In the genomic region with DNA sequence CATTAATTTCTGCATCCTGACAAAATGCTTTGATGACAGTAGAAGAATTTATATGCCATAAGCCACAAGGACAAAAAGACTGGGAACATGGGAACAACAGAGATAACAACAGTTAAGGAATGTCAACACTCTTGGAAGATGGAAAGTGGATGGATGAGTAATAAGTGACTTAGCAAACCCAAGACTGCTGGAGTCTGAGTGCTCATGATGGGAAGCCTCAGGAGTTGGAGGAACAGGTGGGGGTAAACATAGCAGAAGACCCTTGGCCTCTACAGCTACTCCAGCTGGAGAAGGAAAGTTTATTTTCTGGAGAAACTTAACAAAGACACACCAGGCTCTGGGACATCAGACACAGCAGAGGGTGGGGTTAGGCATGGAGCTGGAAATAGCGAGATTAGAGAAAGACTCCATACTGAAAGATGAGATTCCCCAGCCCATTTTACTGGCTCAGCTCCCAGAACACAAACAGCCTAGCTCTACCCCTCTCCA, we compare ENCODE assay signal across 16 cellular contexts. TPM values are rescaled to one million over a fixed set of nuclear protein-coding genes. Genes with fewer than 3 reads are reported as not detected.
DNase-seq lines count a peak whose midpoint lies in the region; ATAC-seq and TF ChIP-seq lines count a peak whose summit lies in the region.
"Had no signal": no experiment of that assay in that cellular context is flagged by ENCODE, and none has a peak within 500 bp of the region (broad histone marks: within the 10 kb centered on the region; RNA-seq: fewer than 3 reads in every experiment).

No MANE protein-coding gene starts in this region.

- H3K27ac Mint-ChIP-seq in mesothelial cell of epicardium = peak overlapping the region; percentile 31
- no peak overlapping the region for H3K27ac Mint-ChIP-seq in activated CD4-positive, alpha-beta memory T cell treated with anti-CD3 and anti-CD28 coated beads for 36 hours
- H3K27ac Mint-ChIP-seq: activated naive CD4-positive, alpha-beta T cell treated with anti-CD3 and anti-CD28 coated beads, Interleukin-2, amount 50 U/mL, for 72 hours had no signal

- no peaks in the 10 kb centered on the region for H3K9me3 Mint-ChIP-seq in mesothelial cell of epicardium
- H3K9me3 Mint-ChIP-seq in activated CD4-positive, alpha-beta memory T cell treated with anti-CD3 and anti-CD28 coated beads for 36 hours = no peaks in the 10 kb centered on the region
- H3K9me3 Mint-ChIP-seq: activated naive CD4-positive, alpha-beta T cell treated with anti-CD3 and anti-CD28 coated beads, Interleukin-2, amount 50 U/mL, for 72 hours; neural crest cell had no signal

- intact Hi-C loops in activated CD4-positive, alpha-beta memory T cell treated with anti-CD3 and anti-CD28 coated beads for 36 hours (cut with micrococcal nuclease) = no loop called here

- POLR2A ChIA-PET in activated CD4-positive, alpha-beta memory T cell treated with anti-CD3 and anti-CD28 coated beads for 36 hours (lab: Charles Lee) = no interaction called here

- ATAC-seq in GM21529 (IDR thresholded peaks at IDR 0.05; ENCODE audit: unreplicated experiment) = no peak
- ATAC-seq in HG02970 (IDR thresholded peaks at IDR 0.05; ENCODE audit: low FRiP score, unreplicated experiment) = no peak
- ATAC-seq: activated naive CD4-positive, alpha-beta T cell treated with anti-CD3 and anti-CD28 coated beads, Interleukin-2, amount 50 U/mL, for 72 hours; gastrocnemius medialis had no signal

- DNase-seq in Daoy (ENCODE audit: low read depth) (peak; percentile 74), LoVo (ENCODE audit: low spot score) (peak; percentile 54), erythroblast (lab: John Stamatoyannopoulos, UW) (peak; percentile 70 to 79), mesothelial cell of epicardium (ENCODE audit: low spot score in 2 of 2, unreplicated experiment in 2 of 2) (no peak)
- DNase-seq in activated CD4-positive, alpha-beta memory T cell treated with anti-CD3 and anti-CD28 coated beads for 36 hours = no peak
- DNase-seq: activated CD8-positive, alpha-beta memory T cell treated with anti-CD3 and anti-CD28 coated beads, Interleukin-2, amount 50 U/mL, for 4 hours; gastrocnemius medialis; NCI-H1930; WERI-Rb-1 had no signal

- H3K4me3 Mint-ChIP-seq in mesothelial cell of epicardium = no peak overlapping the region
- H3K4me3 Mint-ChIP-seq in activated CD4-positive, alpha-beta memory T cell treated with anti-CD3 and anti-CD28 coated beads for 36 hours = no peak overlapping the region
- H3K4me3 Mint-ChIP-seq: neural crest cell had no signal

- peaks cover 12% of the 10 kb centered on the region for H3K27me3 Mint-ChIP-seq in mesothelial cell of epicardium (ENCODE audit: low read depth)
- no peaks in the 10 kb centered on the region for H3K27me3 Mint-ChIP-seq in activated CD4-positive, alpha-beta memory T cell treated with anti-CD3 and anti-CD28 coated beads for 36 hours

- TF ChIP-seq POLR2A in erythroblast (IDR thresholded peaks at IDR 0.05; ENCODE audit: low read length) = no peak

- H3K4me1 Mint-ChIP-seq in mesothelial cell of epicardium = peaks cover 20% of the 10 kb centered on the region
- peaks cover 58% of the 10 kb centered on the region for H3K4me1 Mint-ChIP-seq in activated CD4-positive, alpha-beta memory T cell treated with anti-CD3 and anti-CD28 coated beads for 36 hours (ENCODE audit: low read depth)
- H3K4me1 Mint-ChIP-seq: neural crest cell had no signal

- CTCF ChIA-PET in activated CD4-positive, alpha-beta memory T cell treated with anti-CD3 and anti-CD28 coated beads for 36 hours (lab: Charles Lee) = interaction anchor here (0.9 to 5.3 kb wide), 9 partner anchors 8 to 122 kb away, joined by 3 to 32 read pairs (median 5); partner anchors contain the start of gene G0S2

- H3K36me3 Mint-ChIP-seq in mesothelial cell of epicardium = no peaks in the 10 kb centered on the region
- no peaks in the 10 kb centered on the region for H3K36me3 Mint-ChIP-seq in activated CD4-positive, alpha-beta memory T cell treated with anti-CD3 and anti-CD28 coated beads for 36 hours
- H3K36me3 Mint-ChIP-seq: activated naive CD4-positive, alpha-beta T cell treated with anti-CD3 and anti-CD28 coated beads, Interleukin-2, amount 50 U/mL, for 72 hours had no signal

- no peak for TF ChIP-seq CTCF in mesothelial cell of epicardium (IDR thresholded peaks at IDR 0.05; ENCODE audit: unreplicated experiment)

RNA-seq across cellular contexts. Expression of gene G0S2, which starts 13.6 kb away (rescaled TPM):
- total RNA-seq in Daoy (2014; rRNA removed; shearing (Covaris generic)) = 5.7 TPM in 1 of 2 replicates, not detected in the other
- 3.6 to 5.6 TPM (median 4.1 TPM) in 3 replicates for total RNA-seq in mesothelial cell of epicardium
- total RNA-seq in activated CD4-positive, alpha-beta memory T cell treated with anti-CD3 and anti-CD28 coated beads for 36 hours = 10 to 100 TPM; 92.7 to 93.1 TPM

RNA-seq across cellular contexts. Expression of gene HSD11B1, which starts 15.9 kb away (rescaled TPM):
- not detected in 2 replicates for total RNA-seq in Daoy (2014; rRNA removed; shearing (Covaris generic))
- 0.63 TPM in 1 of 3 replicates, not detected in the others for total RNA-seq in mesothelial cell of epicardium
- total RNA-seq in activated CD4-positive, alpha-beta memory T cell treated with anti-CD3 and anti-CD28 coated beads for 36 hours = 10 to 100 TPM; 22.4 to 23.9 TPM
- total RNA-seq: dermis microvascular lymphatic vessel endothelial cell, neural crest cell, SK-MEL-5, skeletal muscle tissue had no signal

RNA-seq across cellular contexts. Expression of gene LAMB3, which starts 36.6 kb away (rescaled TPM):
- 5.7 and 7.8 TPM in 2 replicates for total RNA-seq in Daoy (2014; rRNA removed; shearing (Covaris generic))
- total RNA-seq in mesothelial cell of epicardium = 34.7 to 37.0 TPM (median 37.0 TPM) in 3 replicates
- 10 to 100 TPM; 14.6 to 14.7 TPM for total RNA-seq in activated CD4-positive, alpha-beta memory T cell treated with anti-CD3 and anti-CD28 coated beads for 36 hours
- total RNA-seq: neural crest cell had no signal

Comparison
In these comparisons a context has a peak if more than half of its experiments do, and no peak if none do; other contexts are left out.
1. DNase-seq: peak in Daoy (single experiment), LoVo (single experiment) and erythroblast (2 of 2); none in mesothelial cell of epicardium (0 of 2) and activated CD4-positive, alpha-beta memory T cell treated with anti-CD3 and anti-CD28 coated beads for 36 hours (single experiment).
2. RNA of gene G0S2, which starts 13.6 kb away (total RNA-seq): 92.7 to 93.1 TPM in activated CD4-positive, alpha-beta memory T cell treated with anti-CD3 and anti-CD28 coated beads for 36 hours; 5.7 TPM in Daoy and 3.6 to 5.6 TPM in mesothelial cell of epicardium; every median in the first group is over 10 times any median in the second.
3. RNA of gene HSD11B1, which starts 15.9 kb away (total RNA-seq): 22.4 to 23.9 TPM in activated CD4-positive, alpha-beta memory T cell treated with anti-CD3 and anti-CD28 coated beads for 36 hours; 0.63 TPM in mesothelial cell of epicardium and not detected in Daoy; every median in the first group is over 10 times any median in the second.